ENCODE assay signal across 9 cellular contexts in genomic region chr9:136787690-136788400, GRCh38. TPM values are rescaled to one million over a fixed set of nuclear protein-coding genes. Genes with fewer than 3 reads are reported as not detected.
DNase-seq lines count a peak whose midpoint lies in the region; ATAC-seq and TF ChIP-seq lines count a peak whose summit lies in the region.
"Had no signal": no experiment of that assay in that cellular context is flagged by ENCODE, and none has a peak within 500 bp of the region (broad histone marks: within the 10 kb centered on the region; RNA-seq: fewer than 3 reads in every experiment).

No MANE protein-coding gene starts in this region.

- peak overlapping the region; percentile 21 for H3K27ac Mint-ChIP-seq in activated T-helper 2 cell treated with anti-CD3 and anti-CD28 coated beads, Interferon-gamma antibody, Interleukin-2, Interleukin-4, amounts not matched to agents 10 μg/mL and 5 μg/mL and 100 μg/mL, durations not matched to agents 14 hours and 24 hours and 36 hours
- H3K27ac Mint-ChIP-seq: T-helper 1 cell treated with Interleukin-12 subunit alpha and Interleukin-12 subunit beta and Interleukin-4 antibody, amounts not matched to agents 30 μg/mL and 1 μg/mL, for 36 hours had no signal

- peaks cover 4% of the 10 kb centered on the region for H3K79me2 ChIP-seq in trophoblast cell (ENCODE audit: control insufficient read depth, insufficient read depth, low read length, poor library complexity)

- no peak overlapping the region for H4K8ac ChIP-seq in trophoblast cell (ENCODE audit: low read depth, low read length)

- peaks cover 30% of the 10 kb centered on the region for H3K4me1 Mint-ChIP-seq in activated T-helper 2 cell treated with anti-CD3 and anti-CD28 coated beads, Interferon-gamma antibody, Interleukin-2, Interleukin-4, amounts not matched to agents 10 μg/mL and 5 μg/mL and 100 μg/mL, durations not matched to agents 14 hours and 24 hours and 36 hours (ENCODE audit: low read depth)

- H3K9me3 Mint-ChIP-seq in activated T-helper 2 cell treated with anti-CD3 and anti-CD28 coated beads, Interferon-gamma antibody, Interleukin-2, Interleukin-4, amounts not matched to agents 10 μg/mL and 5 μg/mL and 100 μg/mL, durations not matched to agents 14 hours and 24 hours and 36 hours = no peaks in the 10 kb centered on the region
- H3K9me3 Mint-ChIP-seq: T-helper 1 cell treated with Interleukin-12 subunit alpha and Interleukin-12 subunit beta and Interleukin-4 antibody, amounts not matched to agents 30 μg/mL and 1 μg/mL, for 36 hours had no signal

- H3K23ac ChIP-seq in trophoblast cell (ENCODE audit: low read length) = no peak overlapping the region

- H3K9ac ChIP-seq in trophoblast cell (ENCODE audit: low read length) = no peak overlapping the region

- H3K4me3 ChIP-seq in Peyer's patch = peak overlapping the region in 1 of 4 donors; percentile 30
- no peak overlapping the region for H3K4me3 ChIP-seq in gastroesophageal sphincter
- no peak overlapping the region for H3K4me3 ChIP-seq in trophoblast cell (ENCODE audit: low read depth, low read length)

- H3K4ac ChIP-seq in trophoblast cell (ENCODE audit: low read depth, low read length) = no peak overlapping the region

- H3K4me3 Mint-ChIP-seq in activated T-helper 2 cell treated with anti-CD3 and anti-CD28 coated beads, Interferon-gamma antibody, Interleukin-2, Interleukin-4, amounts not matched to agents 10 μg/mL and 5 μg/mL and 100 μg/mL, durations not matched to agents 14 hours and 24 hours and 36 hours (ENCODE audit: low read depth) = no peak overlapping the region
- H3K4me3 Mint-ChIP-seq: T-helper 1 cell treated with Interleukin-12 subunit alpha and Interleukin-12 subunit beta and Interleukin-4 antibody, amounts not matched to agents 30 μg/mL and 1 μg/mL, for 36 hours had no signal

- TF ChIP-seq POLR2A in Peyer's patch (IDR thresholded peaks at IDR 0.05) = no peak
- no peak for TF ChIP-seq POLR2A in gastroesophageal sphincter (IDR thresholded peaks at IDR 0.05)

- H3K36me3 Mint-ChIP-seq in activated T-helper 2 cell treated with anti-CD3 and anti-CD28 coated beads, Interferon-gamma antibody, Interleukin-2, Interleukin-4, amounts not matched to agents 10 μg/mL and 5 μg/mL and 100 μg/mL, durations not matched to agents 14 hours and 24 hours and 36 hours (ENCODE audit: low read depth) = peaks cover 4% of the 10 kb centered on the region

- H2BK120ac ChIP-seq in trophoblast cell (ENCODE audit: insufficient read depth, low read length, poor library complexity) = no peak overlapping the region

- peak; percentile 81 to 90 (median 87) for TF ChIP-seq CTCF in Peyer's patch (IDR thresholded peaks at IDR 0.05)
- TF ChIP-seq CTCF in gastroesophageal sphincter (IDR thresholded peaks at IDR 0.05) = peak; percentile 84 to 89 (median 85)

- H3K27me3 Mint-ChIP-seq in activated T-helper 2 cell treated with anti-CD3 and anti-CD28 coated beads, Interferon-gamma antibody, Interleukin-2, Interleukin-4, amounts not matched to agents 10 μg/mL and 5 μg/mL and 100 μg/mL, durations not matched to agents 14 hours and 24 hours and 36 hours (ENCODE audit: low read depth) = peaks cover 12% of the 10 kb centered on the region

- no peaks in the 10 kb centered on the region for H3K36me3 ChIP-seq in Peyer's patch
- peaks cover 0 to 3% of the 10 kb centered on the region in 2 donors for H3K36me3 ChIP-seq in gastroesophageal sphincter
- peaks cover 3 to 8% of the 10 kb centered on the region in 2 experiments for H3K36me3 ChIP-seq in trophoblast cell (ENCODE audit: control insufficient read depth in 1 of 2, insufficient read depth in 2 of 2, low read length in 2 of 2)

- no peak overlapping the region for H2AK5ac ChIP-seq in trophoblast cell (ENCODE audit: low read length)

- peaks cover 2 to 50% (median 12%) of the 10 kb centered on the region in 4 donors for H3K4me1 ChIP-seq in Peyer's patch
- peaks cover 0 to 36% (median 13%) of the 10 kb centered on the region in 3 donors for H3K4me1 ChIP-seq in gastroesophageal sphincter
- peaks cover 10 to 19% of the 10 kb centered on the region in 2 experiments for H3K4me1 ChIP-seq in trophoblast cell (ENCODE audit: control insufficient read depth in 1 of 2, insufficient read depth in 2 of 2, low read length in 2 of 2)

- H3K27ac ChIP-seq in Peyer's patch (peak overlapping the region in 2 of 4 donors; percentile 79 to 98), gastroesophageal sphincter (no peak overlapping the region), trophoblast cell (ENCODE audit: low read depth, low read length) (no peak overlapping the region)

- H3K27me3 ChIP-seq in Peyer's patch (no peaks in the 10 kb centered on the region), gastroesophageal sphincter (no peaks in the 10 kb centered on the region), trophoblast cell (ENCODE audit: insufficient read depth, low read length) (no peaks in the 10 kb centered on the region)

- H3K14ac ChIP-seq in trophoblast cell (ENCODE audit: low read length) = no peak overlapping the region

- peak; percentile 78 for DNase-seq in COLO668 (lab: John Stamatoyannopoulos, UW; ENCODE audit: unreplicated experiment)
- peak; percentile 70 to 86 (median 74) for DNase-seq in Peyer's patch
- peak; percentile 70 for DNase-seq in activated T-helper 2 cell treated with anti-CD3 and anti-CD28 coated beads, Interferon-gamma antibody, Interleukin-2, Interleukin-4, amounts not matched to agents 10 μg/mL and 5 μg/mL and 100 μg/mL, durations not matched to agents 14 hours and 24 hours and 36 hours (ENCODE audit: low spot score)
- peak; percentile 19 to 87 for DNase-seq in trophoblast cell

- WGBS in gastroesophageal sphincter (ENCODE audit: low coverage in 1 of 2), 2 donors = 0 to 25% methylated on average over 7 to 16 of the region's 21 CpGs
- no CpG with 5 or more reads among the region's 21 CpGs for WGBS in trophoblast cell (ENCODE audit: extremely low coverage, insufficient coverage, insufficient read length)

- H4K91ac ChIP-seq in trophoblast cell (ENCODE audit: low read depth, low read length) = no peak overlapping the region

- no peaks in the 10 kb centered on the region for H3K9me3 ChIP-seq in Peyer's patch
- no peaks in the 10 kb centered on the region for H3K9me3 ChIP-seq in gastroesophageal sphincter
- no peaks in the 10 kb centered on the region for H3K9me3 ChIP-seq in trophoblast cell (ENCODE audit: insufficient read depth, low read depth, low read length)

- H4K12ac ChIP-seq in trophoblast cell (ENCODE audit: low read depth, low read length) = no peak overlapping the region

- no peak for ATAC-seq in gastroesophageal sphincter
- no peak for ATAC-seq in GM19397 (IDR thresholded peaks at IDR 0.05; ENCODE audit: unreplicated experiment)
- ATAC-seq in HG02884 (IDR thresholded peaks at IDR 0.05; ENCODE audit: unreplicated experiment) = no peak

- intact Hi-C loops in activated T-helper 2 cell treated with anti-CD3 and anti-CD28 coated beads, Interferon-gamma antibody, Interleukin-2, Interleukin-4, amounts not matched to agents 10 μg/mL and 5 μg/mL and 100 μg/mL, durations not matched to agents 14 hours and 24 hours and 36 hours (cut with micrococcal nuclease) = loop anchor here (1.0 kb wide), 1 partner anchor 247 kb away; no protein-coding TSS in a partner anchor

- H3K79me1 ChIP-seq in trophoblast cell (ENCODE audit: low read length) = peaks cover 7% of the 10 kb centered on the region

- no peak overlapping the region for H2BK5ac ChIP-seq in trophoblast cell (ENCODE audit: low read depth, low read length, poor library complexity)

- H2AFZ ChIP-seq in trophoblast cell (ENCODE audit: insufficient read depth, low read length, poor library complexity) = no peak overlapping the region

- TF ChIP-seq EP300 in Ishikawa (IDR thresholded peaks at IDR 0.05; ENCODE audit: borderline replicate concordance) (no peak), gastroesophageal sphincter (IDR thresholded peaks at IDR 0.05) (no peak)

- H3K18ac ChIP-seq in trophoblast cell (ENCODE audit: low read length) = no peak overlapping the region

- no peak overlapping the region for H2BK12ac ChIP-seq in trophoblast cell (ENCODE audit: low read length)

- no peak overlapping the region for H3K4me2 ChIP-seq in trophoblast cell (ENCODE audit: low read length)

- peak; percentile 94 for TF ChIP-seq RAD21 in Ishikawa (IDR thresholded peaks at IDR 0.05; ENCODE audit: low read depth)

TF ChIP-seq in Ishikawa, 13 proteins besides CTCF, POLR2A, EP300 and RAD21:
- no peak for TF ChIP-seq TEAD4 (IDR thresholded peaks at IDR 0.05)
- no peak for TF ChIP-seq TCF12 (IDR thresholded peaks at IDR 0.05; ENCODE audit: low read depth)
- TF ChIP-seq ZBTB7A (IDR thresholded peaks at IDR 0.05; ENCODE audit: low read depth) = peak; percentile 77; the same call in 1 of the 2 replicates
TF ChIP-seq in Ishikawa: peak in this region for 1.

RNA-seq across cellular contexts. Expression of gene TMEM141, which starts 3.3 kb away (rescaled TPM):
- total RNA-seq in Peyer's patch (100 to 1,000 TPM in 3 of 4 donors, 10 to 100 TPM in 1; 52.0 to 240 (median 187) TPM), gastroesophageal sphincter (10 to 100 TPM; 33.0 to 51.5 (median 40.4) TPM)
- total RNA-seq in activated T-helper 2 cell treated with anti-CD3 and anti-CD28 coated beads, Interferon-gamma antibody, Interleukin-2, Interleukin-4, amounts not matched to agents 10 μg/mL and 5 μg/mL and 100 μg/mL, durations not matched to agents 14 hours and 24 hours and 36 hours = 34.4 and 34.7 TPM in 2 replicates
- 82.7 and 84.5 TPM in 2 replicates for polyA plus RNA-seq in trophoblast cell (2013)

RNA-seq across cellular contexts. Expression of gene CCDC183, which starts 8.3 kb away (rescaled TPM):
- total RNA-seq in Peyer's patch (10 to 100 TPM; 16.6 to 69.9 (median 46.0) TPM), gastroesophageal sphincter (1 to 10 TPM in 3 of 4 donors, not detected in 1; 1.4 to 3.4 (median 2.0) TPM)
- total RNA-seq in activated T-helper 2 cell treated with anti-CD3 and anti-CD28 coated beads, Interferon-gamma antibody, Interleukin-2, Interleukin-4, amounts not matched to agents 10 μg/mL and 5 μg/mL and 100 μg/mL, durations not matched to agents 14 hours and 24 hours and 36 hours = 0.11 TPM in 1 of 2 replicates, not detected in the other
- 13.6 and 14.0 TPM in 2 replicates for polyA plus RNA-seq in trophoblast cell (2013)

RNA-seq across cellular contexts. Expression of gene RABL6, which starts 19.9 kb away (rescaled TPM):
- total RNA-seq in Peyer's patch (100 to 1,000 TPM in 3 of 4 donors, 10 to 100 TPM in 1; 98.4 to 187 (median 134) TPM), gastroesophageal sphincter (100 to 1,000 TPM in 1 of 4 donors, 10 to 100 TPM in 3; 54.8 to 109 (median 71.2) TPM)
- total RNA-seq in activated T-helper 2 cell treated with anti-CD3 and anti-CD28 coated beads, Interferon-gamma antibody, Interleukin-2, Interleukin-4, amounts not matched to agents 10 μg/mL and 5 μg/mL and 100 μg/mL, durations not matched to agents 14 hours and 24 hours and 36 hours = 108 and 111 TPM in 2 replicates
- 95.6 and 95.9 TPM in 2 replicates for polyA plus RNA-seq in trophoblast cell (2013)

RNA-seq across cellular contexts. Expression of gene LCN15, which starts 23.5 kb away (rescaled TPM):
- total RNA-seq in Peyer's patch (1 to 10 TPM in 2 of 4 donors, not detected in 2; 1.5 to 9.3 TPM), gastroesophageal sphincter (not detected)
- total RNA-seq in activated T-helper 2 cell treated with anti-CD3 and anti-CD28 coated beads, Interferon-gamma antibody, Interleukin-2, Interleukin-4, amounts not matched to agents 10 μg/mL and 5 μg/mL and 100 μg/mL, durations not matched to agents 14 hours and 24 hours and 36 hours = not detected in 2 replicates
- 0.08 and 0.19 TPM in 2 replicates for polyA plus RNA-seq in trophoblast cell (2013)

RNA-seq across cellular contexts. Expression of gene LCN8, which starts 29.8 kb away (rescaled TPM):
- total RNA-seq in Peyer's patch (not detected), gastroesophageal sphincter (not detected)
- total RNA-seq in activated T-helper 2 cell treated with anti-CD3 and anti-CD28 coated beads, Interferon-gamma antibody, Interleukin-2, Interleukin-4, amounts not matched to agents 10 μg/mL and 5 μg/mL and 100 μg/mL, durations not matched to agents 14 hours and 24 hours and 36 hours = not detected in 2 replicates
- 0.03 TPM in 1 of 2 replicates, not detected in the other for polyA plus RNA-seq in trophoblast cell (2013)

Comparison
In these comparisons a context has a peak if more than half of its experiments do, and no peak if none do; other contexts are left out.
1. RNA of gene CCDC183, which starts 8.3 kb away (total RNA-seq): 16.6 to 69.9 TPM in Peyer's patch; 1.4 to 3.4 TPM in gastroesophageal sphincter and 0.11 TPM in activated T-helper 2 cell treated with anti-CD3 and anti-CD28 coated beads, Interferon-gamma antibody, Interleukin-2, Interleukin-4, amounts not matched to agents 10 μg/mL and 5 μg/mL and 100 μg/mL, durations not matched to agents 14 hours and 24 hours and 36 hours; every median in the first group is over 4 times any median in the second.
2. Peak in every context shown above with its lines, with median percentiles within 50 percentile points of each other: DNase-seq.